In the genomic region with DNA sequence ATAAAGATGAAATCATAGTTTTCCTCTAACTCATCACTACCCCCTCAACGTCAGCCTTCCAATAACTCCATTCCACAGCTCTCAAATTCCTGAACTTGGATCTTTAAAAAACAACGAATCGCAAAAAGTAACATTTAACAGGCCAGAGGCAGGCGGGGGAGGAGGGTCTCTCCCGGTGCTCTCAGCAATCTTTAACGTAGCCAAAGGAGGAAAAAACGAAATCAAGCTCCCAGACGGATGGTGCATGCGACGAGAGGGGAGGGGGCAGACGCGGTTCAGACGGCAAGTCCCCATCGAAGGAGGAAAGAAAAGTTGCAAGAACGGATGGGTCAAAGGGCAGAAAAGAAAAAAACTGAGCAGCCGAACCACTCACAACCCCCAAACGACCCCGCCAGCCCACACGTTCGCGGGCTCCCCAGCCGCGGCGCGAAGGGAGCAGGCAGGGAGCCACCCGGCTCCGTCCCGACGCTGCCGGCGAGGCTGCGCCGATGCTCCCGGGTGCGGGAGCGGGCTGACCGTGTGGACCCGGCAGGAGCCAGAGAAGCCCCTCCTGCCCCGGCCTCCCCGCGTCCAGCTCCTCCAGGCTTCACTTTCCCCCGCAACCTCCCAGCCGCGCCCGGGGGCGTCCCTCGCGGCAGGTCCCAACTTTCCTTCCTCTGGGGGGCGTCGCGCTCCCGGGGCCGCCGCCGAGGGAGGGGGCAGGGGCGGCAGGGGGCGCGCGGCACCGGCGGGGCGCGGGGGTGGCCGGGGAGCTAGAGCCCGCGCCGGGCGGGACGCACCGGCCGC, we compare ENCODE assay signal across 8 cellular contexts. TPM values are rescaled to one million over a fixed set of nuclear protein-coding genes. Genes with fewer than 3 reads are reported as not detected.
DNase-seq lines count a peak whose midpoint lies in the region; ATAC-seq and TF ChIP-seq lines count a peak whose summit lies in the region.

No MANE protein-coding gene starts in this region.

- H3K36me3 Mint-ChIP-seq in activated naive CD4-positive, alpha-beta T cell treated with anti-CD3 and anti-CD28 coated beads, Interleukin-2, amount 10 ng/mL, durations not matched to agents 7 days and 5 days, result peaks cover 6% of the 10 kb centered on the region
- no peaks in the 10 kb centered on the region for H3K36me3 Mint-ChIP-seq in type B pancreatic cell

- 0 to 1% (median 1%) methylated on average over 34 to 71 of the region's 71 CpGs for WGBS in ovary, 3 donors

- POLR2A ChIA-PET in PC-9 (lab: Charles Lee; ENCODE audit: unreplicated experiment), result interaction anchor here (0.6 to 0.7 kb wide), 3 partner anchors 16 to 351 kb away, joined by 3 to 9 read pairs (median 4); no protein-coding TSS in a partner anchor

- H3K36me3 ChIP-seq in PC-9 (ENCODE audit: low read depth), result no peaks in the 10 kb centered on the region; the same call in 1 of the 2 replicates
- H3K36me3 ChIP-seq in ovary, result no peaks in the 10 kb centered on the region

- H3K27me3 Mint-ChIP-seq in activated naive CD4-positive, alpha-beta T cell treated with anti-CD3 and anti-CD28 coated beads, Interleukin-2, amount 10 ng/mL, durations not matched to agents 7 days and 5 days, result no peaks in the 10 kb centered on the region
- no peaks in the 10 kb centered on the region for H3K27me3 Mint-ChIP-seq in type B pancreatic cell

- H3K27me3 ChIP-seq in PC-9 (ENCODE audit: insufficient read depth, low read depth) (no peaks in the 10 kb centered on the region), ovary (no peaks in the 10 kb centered on the region)

- peak overlapping the region; percentile 93 for H3K4me3 ChIP-seq in GM12875 (ENCODE audit: low read depth, low read length)
- H3K4me3 ChIP-seq in PC-9, result peak overlapping the region; percentile 92
- peak overlapping the region; percentile 95 for H3K4me3 ChIP-seq in ovary

- H3K4me3 Mint-ChIP-seq in activated naive CD4-positive, alpha-beta T cell treated with anti-CD3 and anti-CD28 coated beads, Interleukin-2, amount 10 ng/mL, durations not matched to agents 7 days and 5 days, result peak overlapping the region; percentile 83
- H3K4me3 Mint-ChIP-seq in type B pancreatic cell, result peak overlapping the region; percentile 96

- H3F3A ChIP-seq in PC-9 (ENCODE audit: insufficient read depth, low read depth), result no peaks in the 10 kb centered on the region

- peaks cover 13% of the 10 kb centered on the region; the same call in 1 of the 2 replicates for H4K20me1 ChIP-seq in PC-9 (ENCODE audit: insufficient read depth)

- no peak for TF ChIP-seq POLR2A in ovary (IDR thresholded peaks at IDR 0.05)

- no peaks in the 10 kb centered on the region for H3K9me3 Mint-ChIP-seq in activated naive CD4-positive, alpha-beta T cell treated with anti-CD3 and anti-CD28 coated beads, Interleukin-2, amount 10 ng/mL, durations not matched to agents 7 days and 5 days
- no peaks in the 10 kb centered on the region for H3K9me3 Mint-ChIP-seq in type B pancreatic cell

- 0 out of 2 replicates have a peak, but pooled peaks have one; percentile 21 for TF ChIP-seq CTCF in GM12875 (IDR thresholded peaks at IDR 0.05; ENCODE audit: borderline replicate concordance, insufficient read depth, low read depth, low read length)
- no peak for TF ChIP-seq CTCF in PC-9 (conservative IDR thresholded peaks at IDR 0.05)
- peak in 1 of 3 donors; percentile 5 for TF ChIP-seq CTCF in ovary (IDR thresholded peaks at IDR 0.05)
- TF ChIP-seq CTCF in type B pancreatic cell (conservative IDR thresholded peaks at IDR 0.05), result no peak

- peaks cover 58% of the 10 kb centered on the region for H3K79me2 ChIP-seq in PC-9 (ENCODE audit: low read depth)

- H3K27ac ChIP-seq in PC-9, result no peak overlapping the region
- H3K27ac ChIP-seq in ovary, result peak overlapping the region; percentile 84 to 90

- intact Hi-C loops in PC-9 (cut with micrococcal nuclease; ENCODE audit: unreplicated experiment) (no loop called here), head of caudate nucleus (cut with DNase I) (no loop called here), ovary (cut with DNase I) (no loop called here)

- H3K4me2 ChIP-seq in PC-9, result peak overlapping the region; percentile 97

- CTCF ChIA-PET in PC-9 (lab: Charles Lee), result interaction anchor here (0.6 kb wide), 1 partner anchor 689 kb away, joined by 3 read pairs; no protein-coding TSS in a partner anchor
- CTCF ChIA-PET in activated naive CD4-positive, alpha-beta T cell treated with anti-CD3 and anti-CD28 coated beads, Interleukin-2, amount 10 ng/mL, durations not matched to agents 7 days and 5 days (lab: Charles Lee), result interaction anchor here (0.7 to 1.0 kb wide), 3 partner anchors 9 to 229 kb away, joined by 3 to 4 read pairs (median 4); no protein-coding TSS in a partner anchor

- no peak for TF ChIP-seq EP300 in ovary (IDR thresholded peaks at IDR 0.05)

- peak overlapping the region; percentile 80 for H3K27ac Mint-ChIP-seq in activated naive CD4-positive, alpha-beta T cell treated with anti-CD3 and anti-CD28 coated beads, Interleukin-2, amount 10 ng/mL, durations not matched to agents 7 days and 5 days
- peak overlapping the region; percentile 90 for H3K27ac Mint-ChIP-seq in type B pancreatic cell

- H3K9me3 ChIP-seq in PC-9 (ENCODE audit: insufficient read depth, low read depth) (no peaks in the 10 kb centered on the region), ovary (no peaks in the 10 kb centered on the region)

- H3K4me1 ChIP-seq in PC-9 (replicated peaks; ENCODE audit: insufficient read depth) (peaks cover 39% of the 10 kb centered on the region), ovary (ENCODE audit: insufficient read depth) (peaks cover 3% of the 10 kb centered on the region)

- peak overlapping the region; percentile 86 for H2AFZ ChIP-seq in PC-9

- peaks cover 32% of the 10 kb centered on the region for H3K4me1 Mint-ChIP-seq in activated naive CD4-positive, alpha-beta T cell treated with anti-CD3 and anti-CD28 coated beads, Interleukin-2, amount 10 ng/mL, durations not matched to agents 7 days and 5 days
- H3K4me1 Mint-ChIP-seq in type B pancreatic cell (ENCODE audit: unreplicated experiment), result peaks cover 28% of the 10 kb centered on the region

- peak; percentile 15 for ATAC-seq in HG02610 (IDR thresholded peaks at IDR 0.05; ENCODE audit: unreplicated experiment)

- H3K9me2 ChIP-seq in PC-9 (ENCODE audit: insufficient read depth), result no peaks in the 10 kb centered on the region

- peak in 1 of 2 experiments; percentile 22 for DNase-seq in PC-9
- peak; percentile 62 for DNase-seq in activated naive CD4-positive, alpha-beta T cell treated with anti-CD3 and anti-CD28 coated beads, Interleukin-2, amount 10 ng/mL, durations not matched to agents 7 days and 5 days
- DNase-seq in head of caudate nucleus, result peak in 39 of 42 donors; percentile 16 to 77 (median 61)
- peak; percentile 48 to 74 (median 69) for DNase-seq in ovary
- peak; percentile 70 for DNase-seq in type B pancreatic cell (ENCODE audit: extremely low spot score, unreplicated experiment)
- no peak for DNase-seq in MV-4-11 (lab: John Stamatoyannopoulos, UW)

- BruUV-seq in PC-9 (replicated peaks; lab: Mats Ljungman, UMichigan), result no TSS peak

RNA-seq across cellular contexts. Expression of gene PEAK1, which starts 0.7 kb away (rescaled TPM):
- total RNA-seq in PC-9 (2021) (20.6 and 20.7 TPM in 2 replicates), ovary (10 to 100 TPM; 17.2 to 48.4 (median 44.3) TPM), type B pancreatic cell (ENCODE audit: low replicate concordance) (24.1 and 35.0 TPM in 2 replicates)
- polyA plus RNA-seq in ovary, result 10 to 100 TPM in 1 of 2 donors, 1 to 10 TPM in 1; 6.6 to 38.4 TPM

RNA-seq across cellular contexts. Expression of gene HMG20A, which starts 1.4 kb away (rescaled TPM):
- total RNA-seq in PC-9 (2021) (33.4 and 34.2 TPM in 2 replicates), ovary (10 to 100 TPM; 29.0 to 46.7 (median 34.9) TPM), type B pancreatic cell (ENCODE audit: low replicate concordance) (38.9 and 48.7 TPM in 2 replicates)
- 10 to 100 TPM; 18.2 to 53.4 TPM for polyA plus RNA-seq in ovary
